ENCODE assay signal across 11 cellular contexts in the genomic region with DNA sequence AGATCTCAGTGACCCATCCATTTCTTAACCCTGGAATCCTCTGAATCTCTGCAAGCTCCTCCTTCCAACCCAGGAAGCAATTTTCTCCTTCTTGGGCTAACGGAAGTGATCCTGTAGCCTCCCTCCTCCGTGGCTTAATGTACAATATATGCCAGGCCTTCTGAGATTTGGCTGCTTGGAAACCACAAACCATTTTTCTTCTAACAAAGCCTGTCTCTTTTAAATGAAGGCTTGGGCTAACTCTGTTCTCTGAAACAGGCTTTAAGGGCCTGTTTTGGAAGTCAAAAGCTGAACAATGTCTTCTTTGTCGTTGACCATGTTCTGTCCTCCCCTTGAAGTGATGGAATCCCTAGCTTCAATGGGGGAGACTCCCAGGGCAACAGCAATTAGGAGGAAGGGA. TPM values are rescaled to one million over a fixed set of nuclear protein-coding genes. Genes with fewer than 3 reads are reported as not detected.
DNase-seq lines count a peak whose midpoint lies in the region; ATAC-seq lines count a peak whose summit lies in the region.
"Had no signal": no experiment of that assay in that cellular context is flagged by ENCODE, and none has a peak within 500 bp of the region (broad histone marks: within the 10 kb centered on the region; RNA-seq: fewer than 3 reads in every experiment).

No MANE protein-coding gene starts in this region.

- peak overlapping the region; percentile 34 for H3K4me3 Mint-ChIP-seq in activated CD4-positive, alpha-beta T cell treated with anti-CD3 and anti-CD28 coated beads for 36 hours
- no peak overlapping the region for H3K4me3 Mint-ChIP-seq in activated CD8-positive, alpha-beta T cell treated with anti-CD3 and anti-CD28 coated beads, Interleukin-2, amount 10 ng/mL, durations not matched to agents 7 days and 5 days
- no peak overlapping the region for H3K4me3 Mint-ChIP-seq in stimulated activated naive B cell treated with anti-CD40 and anti-IgM and Interleukin-4, amounts not matched to agents 10 μg/mL and 1 μg/mL and 100 μg/mL, for 72 hours

- peaks cover 54% of the 10 kb centered on the region for H3K36me3 Mint-ChIP-seq in activated CD4-positive, alpha-beta T cell treated with anti-CD3 and anti-CD28 coated beads for 36 hours (ENCODE audit: low read depth)
- H3K36me3 Mint-ChIP-seq in activated CD8-positive, alpha-beta T cell treated with anti-CD3 and anti-CD28 coated beads, Interleukin-2, amount 10 ng/mL, durations not matched to agents 7 days and 5 days (ENCODE audit: low read depth) = peaks cover 35% of the 10 kb centered on the region
- peaks cover 15 to 23% of the 10 kb centered on the region in 2 donors for H3K36me3 Mint-ChIP-seq in stimulated activated naive B cell treated with anti-CD40 and anti-IgM and Interleukin-4, amounts not matched to agents 10 μg/mL and 1 μg/mL and 100 μg/mL, for 72 hours

- no peak for ATAC-seq in activated CD4-positive, alpha-beta T cell treated with anti-CD3 and anti-CD28 coated beads for 36 hours
- peak; percentile 10 for ATAC-seq in activated CD8-positive, alpha-beta T cell treated with anti-CD3 and anti-CD28 coated beads, Interleukin-2, amount 10 ng/mL, durations not matched to agents 7 days and 5 days
- ATAC-seq in stimulated activated naive B cell treated with anti-CD40 and anti-IgM and Interleukin-4, amounts not matched to agents 10 μg/mL and 1 μg/mL and 100 μg/mL, for 72 hours (replicated peaks) = no peak
- no peak for ATAC-seq in GM19035 (IDR thresholded peaks at IDR 0.05; ENCODE audit: unreplicated experiment)
- ATAC-seq: PC-3 had no signal

- no peaks in the 10 kb centered on the region for H3K27me3 Mint-ChIP-seq in activated CD4-positive, alpha-beta T cell treated with anti-CD3 and anti-CD28 coated beads for 36 hours
- H3K27me3 Mint-ChIP-seq in activated CD8-positive, alpha-beta T cell treated with anti-CD3 and anti-CD28 coated beads, Interleukin-2, amount 10 ng/mL, durations not matched to agents 7 days and 5 days (ENCODE audit: low read depth) = no peaks in the 10 kb centered on the region
- no peaks in the 10 kb centered on the region for H3K27me3 Mint-ChIP-seq in stimulated activated naive B cell treated with anti-CD40 and anti-IgM and Interleukin-4, amounts not matched to agents 10 μg/mL and 1 μg/mL and 100 μg/mL, for 72 hours

- CTCF ChIA-PET in activated CD4-positive, alpha-beta T cell treated with anti-CD3 and anti-CD28 coated beads for 36 hours (lab: Charles Lee) = interaction anchor here (0.5 to 1.4 kb wide), 6 partner anchors 10 to 213 kb away, joined by 3 to 8 read pairs (median 3); partner anchors contain the start of gene FYN
- CTCF ChIA-PET in activated CD8-positive, alpha-beta T cell treated with anti-CD3 and anti-CD28 coated beads, Interleukin-2, amount 10 ng/mL, durations not matched to agents 7 days and 5 days (lab: Charles Lee) = interaction anchor here (0.8 to 2.6 kb wide), 3 partner anchors 9 to 148 kb away, joined by 3 to 13 read pairs (median 3); no protein-coding TSS in a partner anchor

- intact Hi-C loops in activated CD4-positive, alpha-beta T cell treated with anti-CD3 and anti-CD28 coated beads for 36 hours (cut with DNase I, micrococcal nuclease) = no loop called here

- DNase-seq in activated CD4-positive, alpha-beta T cell treated with anti-CD3 and anti-CD28 coated beads for 36 hours = no peak
- DNase-seq in activated CD4-positive, alpha-beta T cell treated with anti-CD3 and anti-CD28 coated beads for 1 hour = no peak
- no peak for DNase-seq in activated CD8-positive, alpha-beta T cell treated with anti-CD3 and anti-CD28 coated beads, Interleukin-2, amount 10 ng/mL, durations not matched to agents 7 days and 5 days
- DNase-seq in epidermal melanocyte (ENCODE audit: insufficient read length, low spot score) (peak; percentile 63), putamen (ENCODE audit: low spot score) (peak; percentile 69), AG08395 (ENCODE audit: low spot score) (no peak)
- no peak for DNase-seq in stimulated activated naive B cell treated with anti-CD40 and anti-IgM and Interleukin-4, amounts not matched to agents 10 μg/mL and 1 μg/mL and 100 μg/mL, for 72 hours
- DNase-seq: 8988T, NCI-H1436 treated with DMSO at 0.1 percent for 48 hours, PC-3 had no signal

- H3K9me3 Mint-ChIP-seq in activated CD4-positive, alpha-beta T cell treated with anti-CD3 and anti-CD28 coated beads for 36 hours (ENCODE audit: low read depth) = no peaks in the 10 kb centered on the region
- H3K9me3 Mint-ChIP-seq in activated CD8-positive, alpha-beta T cell treated with anti-CD3 and anti-CD28 coated beads, Interleukin-2, amount 10 ng/mL, durations not matched to agents 7 days and 5 days (ENCODE audit: insufficient read depth) = no peaks in the 10 kb centered on the region
- H3K9me3 Mint-ChIP-seq in stimulated activated naive B cell treated with anti-CD40 and anti-IgM and Interleukin-4, amounts not matched to agents 10 μg/mL and 1 μg/mL and 100 μg/mL, for 72 hours = no peaks in the 10 kb centered on the region

- peaks cover 98% of the 10 kb centered on the region for H3K4me1 Mint-ChIP-seq in activated CD4-positive, alpha-beta T cell treated with anti-CD3 and anti-CD28 coated beads for 36 hours
- H3K4me1 Mint-ChIP-seq in activated CD8-positive, alpha-beta T cell treated with anti-CD3 and anti-CD28 coated beads, Interleukin-2, amount 10 ng/mL, durations not matched to agents 7 days and 5 days (ENCODE audit: low read depth) = peaks cover 85% of the 10 kb centered on the region
- peaks cover 31 to 56% of the 10 kb centered on the region in 2 donors for H3K4me1 Mint-ChIP-seq in stimulated activated naive B cell treated with anti-CD40 and anti-IgM and Interleukin-4, amounts not matched to agents 10 μg/mL and 1 μg/mL and 100 μg/mL, for 72 hours

- H3K27ac Mint-ChIP-seq in activated CD4-positive, alpha-beta T cell treated with anti-CD3 and anti-CD28 coated beads for 36 hours = peak overlapping the region; percentile 91
- peak overlapping the region; percentile 67 for H3K27ac Mint-ChIP-seq in activated CD8-positive, alpha-beta T cell treated with anti-CD3 and anti-CD28 coated beads, Interleukin-2, amount 10 ng/mL, durations not matched to agents 7 days and 5 days
- no peak overlapping the region for H3K27ac Mint-ChIP-seq in stimulated activated naive B cell treated with anti-CD40 and anti-IgM and Interleukin-4, amounts not matched to agents 10 μg/mL and 1 μg/mL and 100 μg/mL, for 72 hours

- POLR2A ChIA-PET in activated CD4-positive, alpha-beta T cell treated with anti-CD3 and anti-CD28 coated beads for 36 hours (lab: Charles Lee) = interaction anchor here (0.9 to 2.8 kb wide), 2 partner anchors 15 to 158 kb away, joined by 4 to 10 read pairs; no protein-coding TSS in a partner anchor
- POLR2A ChIA-PET in activated CD8-positive, alpha-beta T cell treated with anti-CD3 and anti-CD28 coated beads, Interleukin-2, amount 10 ng/mL, durations not matched to agents 7 days and 5 days (lab: Charles Lee) = no interaction called here

RNA-seq across cellular contexts. Expression of gene FYN, which starts 14.9 kb away (rescaled TPM):
- 100 to 1,000 TPM; 345 to 504 TPM for total RNA-seq in activated CD4-positive, alpha-beta T cell treated with anti-CD3 and anti-CD28 coated beads for 36 hours
- 100 to 1,000 TPM; 148 to 154 TPM for total RNA-seq in activated CD8-positive, alpha-beta T cell treated with anti-CD3 and anti-CD28 coated beads, Interleukin-2, amount 10 ng/mL, durations not matched to agents 7 days and 5 days

Comparison
In these comparisons a context has a peak if more than half of its experiments do, and no peak if none do; other contexts are left out.
1. DNase-seq: peak in epidermal melanocyte (single experiment) and putamen (single experiment); none in activated CD4-positive, alpha-beta T cell treated with anti-CD3 and anti-CD28 coated beads for 36 hours (single experiment), activated CD4-positive, alpha-beta T cell treated with anti-CD3 and anti-CD28 coated beads for 1 hour (single experiment), activated CD8-positive, alpha-beta T cell treated with anti-CD3 and anti-CD28 coated beads, Interleukin-2, amount 10 ng/mL, durations not matched to agents 7 days and 5 days (single experiment), AG08395 (single experiment) and stimulated activated naive B cell treated with anti-CD40 and anti-IgM and Interleukin-4, amounts not matched to agents 10 μg/mL and 1 μg/mL and 100 μg/mL, for 72 hours (single experiment).